Comparison of ENCODE assay signal across 8 cellular contexts in genomic region chr11:20110908-20111669, GRCh38. TPM values are rescaled to one million over a fixed set of nuclear protein-coding genes. Genes with fewer than 3 reads are reported as not detected.
A peak's percentile ranks its signal among the peaks of the same experiment; 100 is the strongest.
DNase-seq lines count a peak whose midpoint lies in the region; ATAC-seq and TF ChIP-seq lines count a peak whose summit lies in the region.

No MANE protein-coding gene starts in this region.

- no peak overlapping the region for H3K27ac ChIP-seq in CD8-positive, alpha-beta memory T cell (ENCODE audit: low read depth, low read length)
- H3K27ac ChIP-seq in psoas muscle, result no peak overlapping the region

- H3K27me3 ChIP-seq in CD8-positive, alpha-beta memory T cell (ENCODE audit: insufficient read depth, low read length, poor library complexity, severe bottlenecking), result no peaks in the 10 kb centered on the region
- H3K27me3 ChIP-seq in psoas muscle (ENCODE audit: insufficient read depth in 3 of 3, low read length in 2 of 3), result no peaks in the 10 kb centered on the region

- DNase-seq in CD8-positive, alpha-beta memory T cell, result peak in 3 of 5 donors; percentile 6 to 23 (median 21)
- DNase-seq in GM19238 (ENCODE audit: insufficient read length, low spot score) (peak; percentile 62), NCI-H446 treated with DMSO at 0.1 percent for 48 hours (lab: John Stamatoyannopoulos, UW) (peak; percentile 26), activated T-cell treated with anti-CD3 and anti-CD28 coated beads for 48 hours (ENCODE audit: low read depth) (peak; percentile 26), germinal center (ENCODE audit: low spot score) (peak; percentile 65), psoas muscle (no peak), DMS114 treated with DMSO at 0.1 percent for 48 hours (lab: John Stamatoyannopoulos, UW; ENCODE audit: unreplicated experiment) (no peak)

- no peaks in the 10 kb centered on the region for H3K9me3 Mint-ChIP-seq in CD8-positive, alpha-beta memory T cell

- peak overlapping the region in 2 of 8 donors; percentile 51 to 79 for H3K27ac Mint-ChIP-seq in CD8-positive, alpha-beta memory T cell

- WGBS in psoas muscle, 3 donors, result 31 to 33% (median 32%) methylated on average over 8 of the region's 8 CpGs

- ATAC-seq in HG03378 (IDR thresholded peaks at IDR 0.05; ENCODE audit: unreplicated experiment), result peak; percentile 86
- ATAC-seq in psoas muscle, result peak; percentile 52 to 72 (median 65)

- TF ChIP-seq CTCF in psoas muscle (IDR thresholded peaks at IDR 0.05), result peak; percentile 72

- CTCF ChIA-PET in CD8-positive, alpha-beta memory T cell (lab: Charles Lee), result interaction anchor here (1.0 to 2.7 kb wide), 4 partner anchors 17 to 281 kb away, joined by 3 to 9 read pairs (median 3); no protein-coding TSS in a partner anchor

- no peaks in the 10 kb centered on the region for H3K36me3 ChIP-seq in CD8-positive, alpha-beta memory T cell (ENCODE audit: insufficient read depth, low read length)
- peaks cover 0 to 26% of the 10 kb centered on the region in 2 donors for H3K36me3 ChIP-seq in psoas muscle (ENCODE audit: insufficient read depth in 1 of 2, low read depth in 1 of 2)

- no peaks in the 10 kb centered on the region for H3K4me1 ChIP-seq in CD8-positive, alpha-beta memory T cell (ENCODE audit: insufficient read depth, low read length)
- no peaks in the 10 kb centered on the region for H3K4me1 ChIP-seq in psoas muscle

- peaks cover 6 to 16% of the 10 kb centered on the region in 2 donors for H3K27me3 Mint-ChIP-seq in CD8-positive, alpha-beta memory T cell

- intact Hi-C loops in psoas muscle (cut with DNase I), result loop anchor here (2.0 to 5.0 kb wide), 2 partner anchors 158 to 159 kb away; no protein-coding TSS in a partner anchor

- no peaks in the 10 kb centered on the region for H3K36me3 Mint-ChIP-seq in CD8-positive, alpha-beta memory T cell

- no peaks in the 10 kb centered on the region for H3K9me3 ChIP-seq in CD8-positive, alpha-beta memory T cell (ENCODE audit: low read length)
- H3K9me3 ChIP-seq in psoas muscle, result no peaks in the 10 kb centered on the region

- H3K4me1 Mint-ChIP-seq in CD8-positive, alpha-beta memory T cell, result peaks cover 0 to 5% (median 0%) of the 10 kb centered on the region in 3 donors

- POLR2A ChIA-PET in CD8-positive, alpha-beta memory T cell (lab: Charles Lee), result no interaction called here

- H3K4me3 ChIP-seq in CD8-positive, alpha-beta memory T cell (ENCODE audit: low read length), result no peak overlapping the region
- no peak overlapping the region for H3K4me3 ChIP-seq in psoas muscle

- no peak overlapping the region for H3K4me3 Mint-ChIP-seq in CD8-positive, alpha-beta memory T cell

RNA-seq across cellular contexts. Expression of gene DBX1, which starts 49.2 kb away (rescaled TPM):
- total RNA-seq in CD8-positive, alpha-beta memory T cell, result not detected
- polyA plus RNA-seq in CD8-positive, alpha-beta memory T cell, result not detected
- total RNA-seq in psoas muscle, result not detected
- polyA plus RNA-seq in psoas muscle, result not detected

Comparison
In these comparisons a context has a peak if more than half of its experiments do, and no peak if none do; other contexts are left out.
1. DNase-seq: peak in CD8-positive, alpha-beta memory T cell (3 of 5), GM19238 (single experiment), NCI-H446 treated with DMSO at 0.1 percent for 48 hours (single experiment), activated T-cell treated with anti-CD3 and anti-CD28 coated beads for 48 hours (single experiment) and germinal center (single experiment); none in psoas muscle (0 of 2) and DMS114 treated with DMSO at 0.1 percent for 48 hours (single experiment).